Comparison of ENCODE assay signal across 17 cellular contexts in genomic region chr5:53105611-53106300, GRCh38. TPM values are rescaled to one million over a fixed set of nuclear protein-coding genes. Genes with fewer than 3 reads are reported as not detected.
DNase-seq lines count a peak whose midpoint lies in the region; ATAC-seq, FAIRE-seq and TF ChIP-seq lines count a peak whose summit lies in the region.
"Had no signal": no experiment of that assay in that cellular context is flagged by ENCODE, and none has a peak within 500 bp of the region (broad histone marks: within the 10 kb centered on the region; RNA-seq: fewer than 3 reads in every experiment).

No MANE protein-coding gene starts in this region.

- POLR2A ChIA-PET in HepG2 (lab: Yijun Ruan, JAX): no interaction called here

- H3K36me3 ChIP-seq in HepG2 (replicated peaks in 1 of 2; ENCODE audit: control insufficient read depth in 1 of 2, insufficient read depth in 2 of 2, low read length in 2 of 2) (peaks cover 1 to 8% of the 10 kb centered on the region in 2 experiments; a peak in 3 of 5 replicates), right lobe of liver (peaks cover 0 to 28% (median 2%) of the 10 kb centered on the region in 4 donors), Loucy (ENCODE audit: insufficient read depth, low read length) (no peaks in the 10 kb centered on the region)

- H3K4me3 ChIP-seq in HepG2 (replicated peaks in 1 of 3; ENCODE audit: insufficient read depth in 1 of 3, low read depth in 2 of 3, low read length in 3 of 3) (no peak overlapping the region), right lobe of liver (no peak overlapping the region), Loucy (ENCODE audit: low read length, poor library complexity, severe bottlenecking) (no peak overlapping the region)
- H3K4me3 ChIP-seq: BLaER1 treated with 17β-estradiol and CSF1 and Interleukin-3, amounts not matched to agents 10 nM and 100 nM; GM23248 had no signal

- H3K9me3 Mint-ChIP-seq in nephron: no peaks in the 10 kb centered on the region
- H3K9me3 Mint-ChIP-seq: CD4-positive, CD25-positive, alpha-beta regulatory T cell had no signal

- no peak overlapping the region for H3K9ac ChIP-seq in HepG2 (ENCODE audit: insufficient read depth, low read depth, low read length)
- no peak overlapping the region for H3K9ac ChIP-seq in Loucy (ENCODE audit: low read depth, low read length, poor library complexity, severe bottlenecking)
- H3K9ac ChIP-seq: BLaER1 treated with 17β-estradiol and CSF1 and Interleukin-3, amounts not matched to agents 10 nM and 100 nM; GM23248 had no signal

- TF ChIP-seq EP300 in HepG2 (IDR thresholded peaks at IDR 0.05; ENCODE audit: low read depth in 2 of 2, low read length in 2 of 2) (no peak), HepG2 (CRISPR knock-in tag; IDR thresholded peaks at IDR 0.05; ENCODE audit: borderline replicate concordance) (no peak)

- no peaks in the 10 kb centered on the region for H3K9me2 ChIP-seq in Loucy (replicated peaks; ENCODE audit: low read depth, low read length)

- DNase-seq in HepG2 (ENCODE audit: low spot score) (no peak), right lobe of liver (no peak), DMS53 (lab: John Stamatoyannopoulos, UW) (no peak), NCI-H128 (lab: John Stamatoyannopoulos, UW; ENCODE audit: unreplicated experiment) (no peak)
- DNase-seq: ACHN; CD4-positive, CD25-positive, alpha-beta regulatory T cell; COR-L47; DMS153; GF-D8; GM23248; IMR-90 had no signal

- CTCF ChIA-PET in HepG2 (lab: Yijun Ruan, JAX; ENCODE audit: low intra/inter-chr PET ratio, low total read pairs): no interaction called here

- no peak overlapping the region for H3K27ac Mint-ChIP-seq in nephron
- H3K27ac Mint-ChIP-seq: CD4-positive, CD25-positive, alpha-beta regulatory T cell had no signal

- TF ChIP-seq POLR2A in HepG2 (IDR thresholded peaks at IDR 0.05; ENCODE audit: insufficient read depth in 1 of 2, low read depth in 2 of 2, low read length in 2 of 2) (no peak), right lobe of liver (IDR thresholded peaks at IDR 0.05) (no peak)

- H3K9me3 ChIP-seq in HepG2 (ENCODE audit: low read length) (no peaks in the 10 kb centered on the region), right lobe of liver (no peaks in the 10 kb centered on the region), Loucy (ENCODE audit: insufficient read depth, low read depth, low read length) (no peaks in the 10 kb centered on the region)
- H3K9me3 ChIP-seq: BLaER1 treated with 17β-estradiol and CSF1 and Interleukin-3, amounts not matched to agents 10 nM and 100 nM had no signal

- H3K27me3 ChIP-seq in HepG2 (ENCODE audit: control insufficient read depth in 1 of 2, insufficient read depth in 2 of 2, low read length in 2 of 2): no peaks in the 10 kb centered on the region; a peak in 1 of 5 replicates
- H3K27me3 ChIP-seq in right lobe of liver: no peaks in the 10 kb centered on the region
- H3K27me3 ChIP-seq in Loucy (ENCODE audit: insufficient read depth, low read length, poor library complexity, severe bottlenecking): no peaks in the 10 kb centered on the region
- H3K27me3 ChIP-seq: BLaER1 treated with 17β-estradiol and CSF1 and Interleukin-3, amounts not matched to agents 10 nM and 100 nM had no signal

- no TSS peak for BruUV-seq in HepG2 (replicated peaks; lab: Mats Ljungman, UMichigan)

- H3K4me1 ChIP-seq in HepG2 (ENCODE audit: insufficient read depth, low read length) (peaks cover 27% of the 10 kb centered on the region), right lobe of liver (peaks cover 0 to 13% (median 5%) of the 10 kb centered on the region in 4 donors), Loucy (ENCODE audit: insufficient read depth, low read length, poor library complexity, severe bottlenecking) (peaks cover 53% of the 10 kb centered on the region)

- H3K36me3 Mint-ChIP-seq in nephron (ENCODE audit: low read depth): peaks cover 53% of the 10 kb centered on the region

- H3K4me1 Mint-ChIP-seq in nephron: peaks cover 21% of the 10 kb centered on the region

- in situ Hi-C loops in HepG2 (cut with HindIII; ENCODE audit: extremely low pct_ligation_motif_present, low pct_unique_long_range_greater_than_20kb): no loop called here

- no peak for TF ChIP-seq CTCF in HepG2 (CRISPR knock-in tag; IDR thresholded peaks at IDR 0.05)
- TF ChIP-seq CTCF in right lobe of liver (IDR thresholded peaks at IDR 0.05): no peak
- no peak for TF ChIP-seq CTCF in Loucy (conservative IDR thresholded peaks at IDR 0.05; ENCODE audit: low read length)
- no peak for TF ChIP-seq CTCF in nephron (IDR thresholded peaks at IDR 0.05; ENCODE audit: unreplicated experiment in 3 of 3)

- ATAC-seq in HepG2: no peak
- no peak for ATAC-seq in right lobe of liver
- ATAC-seq in HG02763 (IDR thresholded peaks at IDR 0.05; ENCODE audit: unreplicated experiment): no peak

- 96% methylated on average over 5 of the region's 5 CpGs for WGBS in HepG2 (ENCODE audit: low lambda C conversion rate)
- WGBS in right lobe of liver (ENCODE audit: insufficient coverage, low coverage, low lambda C conversion rate, missing lambda C conversion rate): 82% methylated on average over 5 of the region's 5 CpGs

- peak overlapping the region in 2 of 3 experiments; percentile 24 to 54 for H3K4me3 Mint-ChIP-seq in nephron

- no peaks in the 10 kb centered on the region for H3K27me3 Mint-ChIP-seq in nephron (ENCODE audit: low read depth)
- H3K27me3 Mint-ChIP-seq: CD4-positive, CD25-positive, alpha-beta regulatory T cell had no signal

- H3F3A ChIP-seq in Loucy (ENCODE audit: low read depth): no peaks in the 10 kb centered on the region

- no peak for TF ChIP-seq RAD21 in HepG2 (CRISPR knock-in tag; IDR thresholded peaks at IDR 0.05)

- H2AFZ ChIP-seq in HepG2 (ENCODE audit: low read length) (no peak overlapping the region), Loucy (ENCODE audit: low read length) (no peak overlapping the region)
- H2AFZ ChIP-seq: GM23248 had no signal

- H4K20me1 ChIP-seq in HepG2 (ENCODE audit: insufficient read depth, low read length) (no peaks in the 10 kb centered on the region), Loucy (ENCODE audit: insufficient read depth, low read length, poor library complexity, severe bottlenecking) (no peaks in the 10 kb centered on the region)
- H4K20me1 ChIP-seq: BLaER1 treated with 17β-estradiol and CSF1 and Interleukin-3, amounts not matched to agents 10 nM and 100 nM had no signal

- H3K4me2 ChIP-seq in HepG2 (ENCODE audit: low read depth, low read length) (no peak overlapping the region), Loucy (ENCODE audit: low read depth, low read length, poor library complexity, severe bottlenecking) (peak overlapping the region; percentile 50)
- H3K4me2 ChIP-seq: BLaER1 treated with 17β-estradiol and CSF1 and Interleukin-3, amounts not matched to agents 10 nM and 100 nM had no signal

- peaks cover 26% of the 10 kb centered on the region for H3K79me2 ChIP-seq in HepG2 (ENCODE audit: insufficient read depth, low read length)
- H3K79me2 ChIP-seq in Loucy (ENCODE audit: insufficient read depth, low read length): peaks cover 18% of the 10 kb centered on the region

- intact Hi-C loops in HepG2 (cut with micrococcal nuclease; ENCODE audit: unreplicated experiment): no loop called here
- intact Hi-C loops in right lobe of liver (cut with DNase I): no loop called here

- no peak for FAIRE-seq in HepG2 (lab: Jason Lieb, UNC)
- FAIRE-seq: D721Med, H54 had no signal

- H3K27ac ChIP-seq in HepG2 (ENCODE audit: extremely low read length, insufficient read depth, low read length) (no peak overlapping the region), right lobe of liver (no peak overlapping the region)
- H3K27ac ChIP-seq: BLaER1 treated with 17β-estradiol and CSF1 and Interleukin-3, amounts not matched to agents 10 nM and 100 nM; GM23248 had no signal

RNA-seq across cellular contexts. Expression of gene MOCS2, which starts 3.8 kb away (rescaled TPM):
- total RNA-seq in HepG2 (2016; rRNA removed; fragmentation: Illumina TruSeq; extraction: Trizol) (41.9 and 53.5 TPM in 2 replicates), right lobe of liver (10 to 100 TPM; 34.8 to 65.0 (median 44.6) TPM)
- 13.8 and 14.3 TPM in 2 replicates for total RNA-seq in HepG2 (2016; cell fraction: cytosol; rRNA removed; fragmentation: Illumina TruSeq; extraction: Trizol; ENCODE audit: low read depth)
- total RNA-seq in HepG2 (2016; cell fraction: insoluble cytoplasmic fraction; rRNA removed; fragmentation: Illumina TruSeq; extraction: Trizol): 37.8 and 54.2 TPM in 2 replicates
- 36.0 and 36.2 TPM in 2 replicates for total RNA-seq in HepG2 (2016; cell fraction: membrane; rRNA removed; fragmentation: Illumina TruSeq; extraction: Trizol)
- total RNA-seq in HepG2 (2016; cell fraction: nucleus; rRNA removed; fragmentation: Illumina TruSeq; extraction: Trizol): 20.8 and 22.3 TPM in 2 replicates
- polyA plus RNA-seq in HepG2 (2011; rRNA removed): 13.3 and 19.2 TPM in 2 replicates
- 9.1 and 14.4 TPM in 2 replicates for polyA plus RNA-seq in HepG2 (2011; cell fraction: cytosol; rRNA removed)
- polyA plus RNA-seq in HepG2 (2011; cell fraction: nucleus; rRNA removed): 6.2 and 10.1 TPM in 2 replicates
- 24.2 and 29.8 TPM in 2 replicates for polyA plus RNA-seq in HepG2 (2012)
- polyA plus RNA-seq in HepG2 (2016; cell fraction: cytosol; fragmentation: Illumina TruSeq; extraction: Trizol; ENCODE audit: low read depth): 20.1 and 24.5 TPM in 2 replicates
- 67.1 and 69.6 TPM in 2 replicates for polyA plus RNA-seq in HepG2 (2016; cell fraction: insoluble cytoplasmic fraction; fragmentation: Illumina TruSeq; extraction: Trizol; ENCODE audit: low read depth)
- 45.5 and 45.8 TPM in 2 replicates for polyA plus RNA-seq in HepG2 (2016; cell fraction: membrane; fragmentation: Illumina TruSeq; extraction: Trizol; ENCODE audit: low read depth)
- 32.3 and 36.1 TPM in 2 replicates for polyA plus RNA-seq in HepG2 (2016; cell fraction: nucleus; fragmentation: Illumina TruSeq; extraction: Trizol; ENCODE audit: insufficient read depth, low read depth)
- 3.1 and 8.6 TPM in 2 replicates for polyA minus RNA-seq in HepG2 (2011; rRNA and poly(A)+ RNA removed; ENCODE audit: low replicate concordance)
- polyA minus RNA-seq in HepG2 (2011; cell fraction: cytosol; rRNA and poly(A)+ RNA removed): 7.5 and 9.3 TPM in 2 replicates
- polyA minus RNA-seq in HepG2 (2011; cell fraction: nucleus; rRNA and poly(A)+ RNA removed): 16.4 and 23.2 TPM in 2 replicates
